In the genomic region with DNA sequence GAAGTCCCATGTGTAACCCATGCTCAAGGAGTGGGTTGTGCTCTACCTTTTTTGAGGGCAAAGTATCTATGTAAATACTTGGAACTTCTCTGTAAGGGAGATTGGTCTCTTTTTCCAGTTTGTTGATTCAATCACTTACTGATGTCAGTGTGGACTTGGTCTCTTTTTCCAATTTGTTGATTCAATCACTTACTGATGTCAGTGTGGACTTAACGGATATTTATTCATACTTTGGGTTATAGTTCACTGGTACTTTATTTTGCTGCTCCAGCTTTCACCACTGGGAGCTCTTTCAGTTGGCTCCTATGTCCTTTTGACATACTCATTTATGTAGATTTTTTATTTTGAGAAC, we compare ENCODE assay signal across 16 cellular contexts. TPM values are rescaled to one million over a fixed set of nuclear protein-coding genes. Genes with fewer than 3 reads are reported as not detected.
DNase-seq lines count a peak whose midpoint lies in the region; ATAC-seq and TF ChIP-seq lines count a peak whose summit lies in the region.
"Had no signal": no experiment of that assay in that cellular context is flagged by ENCODE, and none has a peak within 500 bp of the region (broad histone marks: within the 10 kb centered on the region; RNA-seq: fewer than 3 reads in every experiment).

No MANE protein-coding gene starts in this region.

- WGBS in heart left ventricle, 4 donors = 52 to 90% (median 89%) methylated on average over 1 of the region's 1 CpG

- H3K4me2 ChIP-seq in HCT116 (ENCODE audit: low read length) = peak overlapping the region; percentile 5

- TF ChIP-seq POLR2A in HCT116 (IDR thresholded peaks at IDR 0.05; ENCODE audit: borderline replicate concordance, extremely low read depth, insufficient read depth, insufficient read length) = no peak
- no peak for TF ChIP-seq POLR2A in heart left ventricle (IDR thresholded peaks at IDR 0.05)

- no peak for DNase-seq in AG04450 (ENCODE audit: low read depth, low spot score)
- DNase-seq in HCT116 (ENCODE audit: low read depth, low spot score) = no peak
- no peak for DNase-seq in activated naive CD8-positive, alpha-beta T cell treated with anti-CD3 and anti-CD28 coated beads, Interleukin-2, amount 50 U/mL, for 24 hours
- DNase-seq in memory B cell (ENCODE audit: low spot score in 2 of 2) = no peak
- DNase-seq in heart left ventricle = no peak
- no peak for DNase-seq in ureter (ENCODE audit: low spot score)
- DNase-seq in NCI-H345 (lab: John Stamatoyannopoulos, UW) = no peak
- DNase-seq: BE2C; DMS79 treated with DMSO at 0.1 percent for 48 hours; NCI-H1105 treated with DMSO at 0.1 percent for 48 hours; NCI-H2227 treated with DMSO at 0.1 percent for 48 hours; ovary; stimulated activated CD4-positive, alpha-beta T cell treated with anti-CD3 and anti-CD28 coated beads, Interleukin-12 subunit alpha, Interleukin-12 subunit beta, amount 100 ng/mL, for 4 hours had no signal

- TF ChIP-seq RAD21 in HCT116 (IDR thresholded peaks at IDR 0.05; ENCODE audit: low read depth) = no peak

- H3K27ac ChIP-seq in AG04450 (ENCODE audit: low read depth, low read length) (peak overlapping the region; percentile 67), HCT116 (ENCODE audit: low read depth, low read length) (peak overlapping the region; percentile 6; the same call in 1 of the 2 replicates), heart left ventricle (no peak overlapping the region)
- H3K27ac ChIP-seq: ovary had no signal

- no peak for ATAC-seq in HCT116
- no peak for ATAC-seq in activated naive CD8-positive, alpha-beta T cell treated with anti-CD3 and anti-CD28 coated beads, Interleukin-2, amount 50 U/mL, for 24 hours
- no peak for ATAC-seq in memory B cell (ENCODE audit: low read depth)
- ATAC-seq in heart left ventricle = no peak
- no peak for ATAC-seq in GM21825 (IDR thresholded peaks at IDR 0.05; ENCODE audit: unreplicated experiment)

- RAD21 ChIA-PET in HCT116 (lab: Charles Lee; ENCODE audit: low non-redundant PET in 1 of 2, low total read pairs in 2 of 2, uncharacterized antibody in 2 of 2, unreplicated experiment in 2 of 2) = no interaction called here

- BruUV-seq in HCT116 (replicated peaks; lab: Mats Ljungman, UMichigan) = no TSS peak

- no peaks in the 10 kb centered on the region for H3K79me2 ChIP-seq in HCT116 (ENCODE audit: insufficient read depth, low read length)

- CTCF ChIA-PET in AG04450 (lab: Charles Lee) (interaction anchor here (3.5 kb wide), 1 partner anchor 11 kb away, joined by 25 read pairs; no protein-coding TSS in a partner anchor), HCT116 (lab: Charles Lee) (interaction anchor here (1.7 kb wide), 1 partner anchor 9 kb away, joined by 3 read pairs; no protein-coding TSS in a partner anchor)

- intact Hi-C loops in HCT116 (cut with micrococcal nuclease) (no loop called here), heart left ventricle (cut with DNase I) (no loop called here)

- POLR2A ChIA-PET in AG04450 (lab: Yijun Ruan, JAX) (no interaction called here), HCT116 (lab: Charles Lee) (no interaction called here)

- peaks cover 10% of the 10 kb centered on the region for H3K4me1 Mint-ChIP-seq in activated naive CD8-positive, alpha-beta T cell treated with anti-CD3 and anti-CD28 coated beads, Interleukin-2, amount 50 U/mL, for 24 hours
- peaks cover 4% of the 10 kb centered on the region for H3K4me1 Mint-ChIP-seq in memory B cell

- TF ChIP-seq CTCF in AG04450 (IDR thresholded peaks at IDR 0.05; ENCODE audit: low read depth, low read length) (peak; percentile 12; the same call in 1 of the 2 replicates), HCT116 (IDR thresholded peaks at IDR 0.05 in 2 of 3, conservative IDR thresholded peaks at IDR 0.05 in 1 of 3; ENCODE audit: borderline replicate concordance in 1 of 3, insufficient read depth in 1 of 3, low read depth in 2 of 3, low read length in 2 of 3) (no peak), heart left ventricle (IDR thresholded peaks at IDR 0.05) (no peak)

- no peaks in the 10 kb centered on the region for H3K27me3 Mint-ChIP-seq in activated naive CD8-positive, alpha-beta T cell treated with anti-CD3 and anti-CD28 coated beads, Interleukin-2, amount 50 U/mL, for 24 hours
- H3K27me3 Mint-ChIP-seq in memory B cell = no peaks in the 10 kb centered on the region
- H3K27me3 Mint-ChIP-seq: IgD-negative memory B cell had no signal

- H3K9me3 ChIP-seq in AG04450 (ENCODE audit: control insufficient read depth, insufficient read depth, low read length) (no peaks in the 10 kb centered on the region), HCT116 (ENCODE audit: control insufficient read depth in 1 of 2, insufficient read depth in 1 of 2, low read depth in 1 of 2, low read length in 2 of 2) (no peaks in the 10 kb centered on the region), heart left ventricle (no peaks in the 10 kb centered on the region)
- H3K9me3 ChIP-seq: BE2C, ovary had no signal

- peaks cover 11 to 12% of the 10 kb centered on the region in 2 experiments for H3K4me1 ChIP-seq in HCT116 (ENCODE audit: control insufficient read depth in 1 of 2, insufficient read depth in 2 of 2, low read length in 2 of 2)
- peaks cover 0 to 12% (median 0%) of the 10 kb centered on the region in 12 donors for H3K4me1 ChIP-seq in heart left ventricle
- H3K4me1 ChIP-seq: BE2C had no signal

- no peaks in the 10 kb centered on the region for H3K9me2 ChIP-seq in HCT116 (ENCODE audit: insufficient read depth)

- H3K27ac Mint-ChIP-seq in activated naive CD8-positive, alpha-beta T cell treated with anti-CD3 and anti-CD28 coated beads, Interleukin-2, amount 50 U/mL, for 24 hours = peak overlapping the region; percentile 34
- peak overlapping the region; percentile 45 for H3K27ac Mint-ChIP-seq in memory B cell
- H3K27ac Mint-ChIP-seq: activated T-helper 1 cell treated with anti-CD3 and anti-CD28 coated beads, Interleukin-12 subunit alpha, Interleukin-12 subunit beta, Interleukin-2, Interleukin-4 antibody, amounts not matched to agents 30 ng/mL and 10 ng/mL and 1 ng/mL, durations not matched to agents 14 hours and 24 hours and 36 hours; IgD-negative memory B cell had no signal

- H3K36me3 ChIP-seq in HCT116 (ENCODE audit: control insufficient read depth in 1 of 2, insufficient read depth in 2 of 2, low read length in 2 of 2) (peaks cover 15 to 23% of the 10 kb centered on the region in 2 experiments; a peak in 3 of 4 replicates), heart left ventricle (peaks cover 0 to 97% (median 85%) of the 10 kb centered on the region in 9 donors)
- H3K36me3 ChIP-seq: ovary had no signal

- no peak overlapping the region for H3K4me3 ChIP-seq in AG04450 (ENCODE audit: low read depth, low read length)
- H3K4me3 ChIP-seq in HCT116 (replicated peaks in 1 of 2; ENCODE audit: low read depth in 1 of 2, low read length in 2 of 2) = no peak overlapping the region
- H3K4me3 ChIP-seq in heart left ventricle = no peak overlapping the region
- H3K4me3 ChIP-seq: ovary had no signal

- peaks cover 53% of the 10 kb centered on the region for H3K36me3 Mint-ChIP-seq in activated naive CD8-positive, alpha-beta T cell treated with anti-CD3 and anti-CD28 coated beads, Interleukin-2, amount 50 U/mL, for 24 hours (ENCODE audit: low read depth)
- H3K36me3 Mint-ChIP-seq in memory B cell = peaks cover 32% of the 10 kb centered on the region

- H2AFZ ChIP-seq in HCT116 (ENCODE audit: low read depth, low read length, poor library complexity, severe bottlenecking) = no peak overlapping the region

- no peaks in the 10 kb centered on the region for H3K9me3 Mint-ChIP-seq in activated naive CD8-positive, alpha-beta T cell treated with anti-CD3 and anti-CD28 coated beads, Interleukin-2, amount 50 U/mL, for 24 hours
- no peaks in the 10 kb centered on the region for H3K9me3 Mint-ChIP-seq in memory B cell
- H3K9me3 Mint-ChIP-seq: activated T-helper 1 cell treated with anti-CD3 and anti-CD28 coated beads, Interleukin-12 subunit alpha, Interleukin-12 subunit beta, Interleukin-2, Interleukin-4 antibody, amounts not matched to agents 30 ng/mL and 10 ng/mL and 1 ng/mL, durations not matched to agents 14 hours and 24 hours and 36 hours; IgD-negative memory B cell had no signal

- H3K27me3 ChIP-seq in AG04450 (ENCODE audit: control insufficient read depth, insufficient read depth, low read length) (no peaks in the 10 kb centered on the region), HCT116 (ENCODE audit: insufficient read depth, low read length) (no peaks in the 10 kb centered on the region), heart left ventricle (no peaks in the 10 kb centered on the region)
- H3K27me3 ChIP-seq: BE2C, ovary had no signal

- no peak overlapping the region for H3K4me3 Mint-ChIP-seq in activated naive CD8-positive, alpha-beta T cell treated with anti-CD3 and anti-CD28 coated beads, Interleukin-2, amount 50 U/mL, for 24 hours
- H3K4me3 Mint-ChIP-seq in memory B cell = no peak overlapping the region
- H3K4me3 Mint-ChIP-seq: activated T-helper 1 cell treated with anti-CD3 and anti-CD28 coated beads, Interleukin-12 subunit alpha, Interleukin-12 subunit beta, Interleukin-2, Interleukin-4 antibody, amounts not matched to agents 30 ng/mL and 10 ng/mL and 1 ng/mL, durations not matched to agents 14 hours and 24 hours and 36 hours; IgD-negative memory B cell had no signal

- no peaks in the 10 kb centered on the region for H4K20me1 ChIP-seq in HCT116 (ENCODE audit: insufficient read depth)

- H3K9ac ChIP-seq in HCT116 (ENCODE audit: low read length) = no peak overlapping the region

TF ChIP-seq in HCT116, 20 proteins besides CTCF, POLR2A, EP300 and RAD21 (continues in another document):
- TF ChIP-seq SIN3A (IDR thresholded peaks at IDR 0.05; ENCODE audit: low read depth) = no peak
- no peak for TF ChIP-seq CEBPB (IDR thresholded peaks at IDR 0.05; ENCODE audit: low read depth)
- TF ChIP-seq FOSL1 (IDR thresholded peaks at IDR 0.05; ENCODE audit: low read depth) = no peak
- no peak for TF ChIP-seq POLR2AphosphoS5 (IDR thresholded peaks at IDR 0.05; ENCODE audit: low read depth, low read length)

RNA-seq across cellular contexts. Expression of a gene that starts 36.4 kb away (rescaled TPM):
- polyA plus RNA-seq in AG04450 (2011; rRNA removed) (28.2 and 36.3 TPM in 2 replicates), heart left ventricle (10 to 100 TPM in 1 of 2 donors, 1 to 10 TPM in 1; 7.7 to 15.2 TPM)
- polyA minus RNA-seq in AG04450 (2011; rRNA and poly(A)+ RNA removed) = 22.6 and 35.8 TPM in 2 replicates
- total RNA-seq in HCT116 (2021; ENCODE audit: unreplicated experiment) (17.6 TPM), heart left ventricle (10 to 100 TPM; 12.6 to 23.1 (median 15.5) TPM), ureter (54.9 TPM)
- 22.5 and 24.1 TPM in 2 replicates for polyA plus RNA-seq in HCT116 (2012)

Comparison
In these comparisons a context has a peak if more than half of its experiments do, and no peak if none do; other contexts are left out.
1. H3K27ac ChIP-seq: peak in AG04450 (single experiment) and HCT116 (single experiment); none in heart left ventricle (0 of 12).